ENCODE assay signal across 1 cellular context in the genomic region with DNA sequence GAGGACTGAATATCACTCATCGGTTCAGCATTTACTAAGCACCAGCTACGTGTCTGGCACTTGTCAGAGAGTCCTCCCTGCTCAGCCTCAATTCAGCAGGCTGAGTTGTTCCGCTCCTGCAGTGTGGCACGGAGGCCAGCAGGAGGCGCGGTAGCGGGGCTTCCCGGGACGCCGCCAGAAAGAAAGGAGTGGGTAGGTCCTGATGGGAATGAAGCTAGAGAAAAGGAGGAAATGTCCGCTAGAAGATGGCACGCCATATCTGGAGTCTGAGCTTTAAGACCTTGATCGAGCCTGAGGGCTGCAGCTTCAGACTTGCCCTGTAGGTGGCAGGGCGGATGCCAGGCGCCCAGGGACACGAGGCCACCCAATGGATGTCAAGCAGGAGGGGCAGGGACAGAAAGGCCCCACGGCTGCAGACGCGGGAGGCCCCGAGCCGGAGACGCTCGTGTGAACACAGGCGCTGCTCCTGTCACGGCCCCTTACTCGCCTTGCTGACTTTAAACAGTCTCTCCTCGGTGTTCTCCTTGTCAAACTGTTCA.
TF ChIP-seq lines count a peak whose summit lies in the region.

No MANE protein-coding gene starts in this region.

TF ChIP-seq in K562, 482 proteins besides CTCF, POLR2A, EP300 and RAD21 (continued from another document and continues in another):
- TF ChIP-seq EWSR1 (IDR thresholded peaks at IDR 0.05; ENCODE audit: borderline replicate concordance, low read depth, partially characterized antibody) (no peak), HNRNPLL (IDR thresholded peaks at IDR 0.05; ENCODE audit: low read depth, low read length, poor library complexity, severe bottlenecking) (no peak), RBM17 (IDR thresholded peaks at IDR 0.05; ENCODE audit: borderline replicate concordance, low read depth, low read length) (no peak), ZFPM2 (CRISPR knock-in tag; IDR thresholded peaks at IDR 0.05) (no peak), ZSCAN32 (CRISPR knock-in tag; IDR thresholded peaks at IDR 0.05) (no peak), KDM4B (IDR thresholded peaks at IDR 0.05; ENCODE audit: borderline replicate concordance in 2 of 2, low read depth in 1 of 2) (no peak), ZNF282 (CRISPR knock-in tag; IDR thresholded peaks at IDR 0.05) (no peak), MYC (IDR thresholded peaks at IDR 0.05; ENCODE audit: low read depth, low read length) (peak; percentile 76), MYC (CRISPR knock-in tag; IDR thresholded peaks at IDR 0.05; ENCODE audit: borderline replicate concordance, low read depth) (no peak), ZNF239 (CRISPR knock-in tag; IDR thresholded peaks at IDR 0.05) (no peak), KAT7 (CRISPR knock-in tag; IDR thresholded peaks at IDR 0.05; ENCODE audit: borderline replicate concordance) (no peak), GTF2A2 (tag; IDR thresholded peaks at IDR 0.05) (no peak), RFX7 (CRISPR knock-in tag; IDR thresholded peaks at IDR 0.05) (no peak), ZNF3 (CRISPR knock-in tag; IDR thresholded peaks at IDR 0.05) (no peak), MECOM (CRISPR knock-in tag; IDR thresholded peaks at IDR 0.05) (peak; percentile 2; the same call in 1 of the 2 replicates), BDP1 (IDR thresholded peaks at IDR 0.05; ENCODE audit: insufficient read depth, insufficient read length) (no peak), E2F3 (CRISPR knock-in tag; IDR thresholded peaks at IDR 0.05) (no peak), NFIX (CRISPR knock-in tag; IDR thresholded peaks at IDR 0.05; ENCODE audit: low read depth) (no peak), CBX3 (IDR thresholded peaks at IDR 0.05; ENCODE audit: borderline replicate concordance in 1 of 2, low read length in 2 of 2) (peak in 1 of 2 experiments; percentile 84; a peak in 1 of 3 replicates), NFE2L1 (tag; IDR thresholded peaks at IDR 0.05; ENCODE audit: borderline replicate concordance, low read depth) (no peak), CC2D1A (IDR thresholded peaks at IDR 0.05) (peak; percentile 75), CREM (IDR thresholded peaks at IDR 0.05; ENCODE audit: low read depth) (peak; percentile 33), RFX1 (IDR thresholded peaks at IDR 0.05) (no peak), ELF1 (tag; IDR thresholded peaks at IDR 0.05) (no peak), CBX5 (IDR thresholded peaks at IDR 0.05; ENCODE audit: borderline replicate concordance, low read depth) (no peak), SMARCB1 (IDR thresholded peaks at IDR 0.05; ENCODE audit: insufficient read length, low read depth) (no peak), RBBP5 (IDR thresholded peaks at IDR 0.05; ENCODE audit: borderline replicate concordance, insufficient read depth, low read length, poor library complexity, severe bottlenecking) (no peak), ZNF830 (CRISPR knock-in tag; IDR thresholded peaks at IDR 0.05) (peak; percentile 73; the same call in 1 of the 2 replicates), SIRT6 (IDR thresholded peaks at IDR 0.05; ENCODE audit: low read depth, low read length) (no peak), TAF15 (IDR thresholded peaks at IDR 0.05; ENCODE audit: low read depth, low read length) (no peak)
- TF ChIP-seq, protein P1, sequence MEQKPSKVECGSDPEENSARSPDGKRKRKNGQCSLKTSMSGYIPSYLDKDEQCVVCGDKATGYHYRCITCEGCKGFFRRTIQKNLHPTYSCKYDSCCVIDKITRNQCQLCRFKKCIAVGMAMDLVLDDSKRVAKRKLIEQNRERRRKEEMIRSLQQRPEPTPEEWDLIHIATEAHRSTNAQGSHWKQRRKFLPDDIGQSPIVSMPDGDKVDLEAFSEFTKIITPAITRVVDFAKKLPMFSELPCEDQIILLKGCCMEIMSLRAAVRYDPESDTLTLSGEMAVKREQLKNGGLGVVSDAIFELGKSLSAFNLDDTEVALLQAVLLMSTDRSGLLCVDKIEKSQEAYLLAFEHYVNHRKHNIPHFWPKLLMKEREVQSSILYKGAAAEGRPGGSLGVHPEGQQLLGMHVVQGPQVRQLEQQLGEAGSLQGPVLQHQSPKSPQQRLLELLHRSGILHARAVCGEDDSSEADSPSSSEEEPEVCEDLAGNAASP (IDR thresholded peaks at IDR 0.05): no peak
- TF ChIP-seq, protein P2, sequence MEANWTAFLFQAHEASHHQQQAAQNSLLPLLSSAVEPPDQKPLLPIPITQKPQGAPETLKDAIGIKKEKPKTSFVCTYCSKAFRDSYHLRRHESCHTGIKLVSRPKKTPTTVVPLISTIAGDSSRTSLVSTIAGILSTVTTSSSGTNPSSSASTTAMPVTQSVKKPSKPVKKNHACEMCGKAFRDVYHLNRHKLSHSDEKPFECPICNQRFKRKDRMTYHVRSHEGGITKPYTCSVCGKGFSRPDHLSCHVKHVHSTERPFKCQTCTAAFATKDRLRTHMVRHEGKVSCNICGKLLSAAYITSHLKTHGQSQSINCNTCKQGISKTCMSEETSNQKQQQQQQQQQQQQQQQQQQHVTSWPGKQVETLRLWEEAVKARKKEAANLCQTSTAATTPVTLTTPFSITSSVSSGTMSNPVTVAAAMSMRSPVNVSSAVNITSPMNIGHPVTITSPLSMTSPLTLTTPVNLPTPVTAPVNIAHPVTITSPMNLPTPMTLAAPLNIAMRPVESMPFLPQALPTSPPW (CRISPR knock-in tag; IDR thresholded peaks at IDR 0.05): peak; percentile 54; the same call in 1 of the 2 replicates
- TF ChIP-seq, protein P3, sequence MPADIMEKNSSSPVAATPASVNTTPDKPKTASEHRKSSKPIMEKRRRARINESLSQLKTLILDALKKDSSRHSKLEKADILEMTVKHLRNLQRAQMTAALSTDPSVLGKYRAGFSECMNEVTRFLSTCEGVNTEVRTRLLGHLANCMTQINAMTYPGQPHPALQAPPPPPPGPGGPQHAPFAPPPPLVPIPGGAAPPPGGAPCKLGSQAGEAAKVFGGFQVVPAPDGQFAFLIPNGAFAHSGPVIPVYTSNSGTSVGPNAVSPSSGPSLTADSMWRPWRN (IDR thresholded peaks at IDR 0.05; ENCODE audit: low read depth): no peak
- TF ChIP-seq, protein P4, sequence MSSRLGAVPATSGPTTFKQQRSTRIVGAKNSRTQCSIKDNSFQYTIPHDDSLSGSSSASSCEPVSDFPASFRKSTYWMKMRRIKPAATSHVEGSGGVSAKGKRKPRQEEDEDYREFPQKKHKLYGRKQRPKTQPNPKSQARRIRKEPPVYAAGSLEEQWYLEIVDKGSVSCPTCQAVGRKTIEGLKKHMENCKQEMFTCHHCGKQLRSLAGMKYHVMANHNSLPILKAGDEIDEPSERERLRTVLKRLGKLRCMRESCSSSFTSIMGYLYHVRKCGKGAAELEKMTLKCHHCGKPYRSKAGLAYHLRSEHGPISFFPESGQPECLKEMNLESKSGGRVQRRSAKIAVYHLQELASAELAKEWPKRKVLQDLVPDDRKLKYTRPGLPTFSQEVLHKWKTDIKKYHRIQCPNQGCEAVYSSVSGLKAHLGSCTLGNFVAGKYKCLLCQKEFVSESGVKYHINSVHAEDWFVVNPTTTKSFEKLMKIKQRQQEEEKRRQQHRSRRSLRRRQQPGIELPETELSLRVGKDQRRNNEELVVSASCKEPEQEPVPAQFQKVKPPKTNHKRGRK (tag; IDR thresholded peaks at IDR 0.05): no peak
- TF ChIP-seq, protein P5, sequence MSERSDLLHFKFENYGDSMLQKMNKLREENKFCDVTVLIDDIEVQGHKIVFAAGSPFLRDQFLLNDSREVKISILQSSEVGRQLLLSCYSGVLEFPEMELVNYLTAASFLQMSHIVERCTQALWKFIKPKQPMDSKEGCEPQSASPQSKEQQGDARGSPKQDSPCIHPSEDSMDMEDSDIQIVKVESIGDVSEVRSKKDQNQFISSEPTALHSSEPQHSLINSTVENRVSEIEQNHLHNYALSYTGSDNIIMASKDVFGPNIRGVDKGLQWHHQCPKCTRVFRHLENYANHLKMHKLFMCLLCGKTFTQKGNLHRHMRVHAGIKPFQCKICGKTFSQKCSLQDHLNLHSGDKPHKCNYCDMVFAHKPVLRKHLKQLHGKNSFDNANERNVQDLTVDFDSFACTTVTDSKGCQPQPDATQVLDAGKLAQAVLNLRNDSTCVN (CRISPR knock-in tag; IDR thresholded peaks at IDR 0.05): no peak
- TF ChIP-seq, protein P6, sequence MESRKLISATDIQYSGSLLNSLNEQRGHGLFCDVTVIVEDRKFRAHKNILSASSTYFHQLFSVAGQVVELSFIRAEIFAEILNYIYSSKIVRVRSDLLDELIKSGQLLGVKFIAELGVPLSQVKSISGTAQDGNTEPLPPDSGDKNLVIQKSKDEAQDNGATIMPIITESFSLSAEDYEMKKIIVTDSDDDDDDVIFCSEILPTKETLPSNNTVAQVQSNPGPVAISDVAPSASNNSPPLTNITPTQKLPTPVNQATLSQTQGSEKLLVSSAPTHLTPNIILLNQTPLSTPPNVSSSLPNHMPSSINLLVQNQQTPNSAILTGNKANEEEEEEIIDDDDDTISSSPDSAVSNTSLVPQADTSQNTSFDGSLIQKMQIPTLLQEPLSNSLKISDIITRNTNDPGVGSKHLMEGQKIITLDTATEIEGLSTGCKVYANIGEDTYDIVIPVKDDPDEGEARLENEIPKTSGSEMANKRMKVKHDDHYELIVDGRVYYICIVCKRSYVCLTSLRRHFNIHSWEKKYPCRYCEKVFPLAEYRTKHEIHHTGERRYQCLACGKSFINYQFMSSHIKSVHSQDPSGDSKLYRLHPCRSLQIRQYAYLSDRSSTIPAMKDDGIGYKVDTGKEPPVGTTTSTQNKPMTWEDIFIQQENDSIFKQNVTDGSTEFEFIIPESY (CRISPR knock-in tag; IDR thresholded peaks at IDR 0.05): peak; percentile 100
- TF ChIP-seq, protein P7, sequence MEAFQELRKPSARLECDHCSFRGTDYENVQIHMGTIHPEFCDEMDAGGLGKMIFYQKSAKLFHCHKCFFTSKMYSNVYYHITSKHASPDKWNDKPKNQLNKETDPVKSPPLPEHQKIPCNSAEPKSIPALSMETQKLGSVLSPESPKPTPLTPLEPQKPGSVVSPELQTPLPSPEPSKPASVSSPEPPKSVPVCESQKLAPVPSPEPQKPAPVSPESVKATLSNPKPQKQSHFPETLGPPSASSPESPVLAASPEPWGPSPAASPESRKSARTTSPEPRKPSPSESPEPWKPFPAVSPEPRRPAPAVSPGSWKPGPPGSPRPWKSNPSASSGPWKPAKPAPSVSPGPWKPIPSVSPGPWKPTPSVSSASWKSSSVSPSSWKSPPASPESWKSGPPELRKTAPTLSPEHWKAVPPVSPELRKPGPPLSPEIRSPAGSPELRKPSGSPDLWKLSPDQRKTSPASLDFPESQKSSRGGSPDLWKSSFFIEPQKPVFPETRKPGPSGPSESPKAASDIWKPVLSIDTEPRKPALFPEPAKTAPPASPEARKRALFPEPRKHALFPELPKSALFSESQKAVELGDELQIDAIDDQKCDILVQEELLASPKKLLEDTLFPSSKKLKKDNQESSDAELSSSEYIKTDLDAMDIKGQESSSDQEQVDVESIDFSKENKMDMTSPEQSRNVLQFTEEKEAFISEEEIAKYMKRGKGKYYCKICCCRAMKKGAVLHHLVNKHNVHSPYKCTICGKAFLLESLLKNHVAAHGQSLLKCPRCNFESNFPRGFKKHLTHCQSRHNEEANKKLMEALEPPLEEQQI (IDR thresholded peaks at IDR 0.05): peak; percentile 62; the same call in 1 of the 2 replicates
- TF ChIP-seq, protein P8, sequence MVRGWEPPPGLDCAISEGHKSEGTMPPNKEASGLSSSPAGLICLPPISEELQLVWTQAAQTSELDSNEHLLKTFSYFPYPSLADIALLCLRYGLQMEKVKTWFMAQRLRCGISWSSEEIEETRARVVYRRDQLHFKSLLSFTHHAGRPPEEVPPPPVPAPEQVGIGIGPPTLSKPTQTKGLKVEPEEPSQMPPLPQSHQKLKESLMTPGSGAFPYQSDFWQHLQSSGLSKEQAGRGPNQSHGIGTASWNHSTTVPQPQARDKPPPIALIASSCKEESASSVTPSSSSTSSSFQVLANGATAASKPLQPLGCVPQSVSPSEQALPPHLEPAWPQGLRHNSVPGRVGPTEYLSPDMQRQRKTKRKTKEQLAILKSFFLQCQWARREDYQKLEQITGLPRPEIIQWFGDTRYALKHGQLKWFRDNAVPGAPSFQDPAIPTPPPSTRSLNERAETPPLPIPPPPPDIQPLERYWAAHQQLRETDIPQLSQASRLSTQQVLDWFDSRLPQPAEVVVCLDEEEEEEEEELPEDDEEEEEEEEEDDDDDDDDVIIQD (CRISPR knock-in tag; IDR thresholded peaks at IDR 0.05): no peak
- TF ChIP-seq, protein P9, sequence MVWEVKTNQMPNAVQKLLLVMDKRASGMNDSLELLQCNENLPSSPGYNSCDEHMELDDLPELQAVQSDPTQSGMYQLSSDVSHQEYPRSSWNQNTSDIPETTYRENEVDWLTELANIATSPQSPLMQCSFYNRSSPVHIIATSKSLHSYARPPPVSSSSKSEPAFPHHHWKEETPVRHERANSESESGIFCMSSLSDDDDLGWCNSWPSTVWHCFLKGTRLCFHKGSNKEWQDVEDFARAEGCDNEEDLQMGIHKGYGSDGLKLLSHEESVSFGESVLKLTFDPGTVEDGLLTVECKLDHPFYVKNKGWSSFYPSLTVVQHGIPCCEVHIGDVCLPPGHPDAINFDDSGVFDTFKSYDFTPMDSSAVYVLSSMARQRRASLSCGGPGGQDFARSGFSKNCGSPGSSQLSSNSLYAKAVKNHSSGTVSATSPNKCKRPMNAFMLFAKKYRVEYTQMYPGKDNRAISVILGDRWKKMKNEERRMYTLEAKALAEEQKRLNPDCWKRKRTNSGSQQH (CRISPR knock-in tag; IDR thresholded peaks at IDR 0.05): 0 out of 2 replicates have a peak, but pooled peaks have one; percentile 6
- TF ChIP-seq, protein P10, sequence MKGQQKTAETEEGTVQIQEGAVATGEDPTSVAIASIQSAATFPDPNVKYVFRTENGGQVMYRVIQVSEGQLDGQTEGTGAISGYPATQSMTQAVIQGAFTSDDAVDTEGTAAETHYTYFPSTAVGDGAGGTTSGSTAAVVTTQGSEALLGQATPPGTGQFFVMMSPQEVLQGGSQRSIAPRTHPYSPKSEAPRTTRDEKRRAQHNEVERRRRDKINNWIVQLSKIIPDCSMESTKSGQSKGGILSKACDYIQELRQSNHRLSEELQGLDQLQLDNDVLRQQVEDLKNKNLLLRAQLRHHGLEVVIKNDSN (CRISPR knock-in tag; IDR thresholded peaks at IDR 0.05): no peak
